ENCODE assay signal across 8 cellular contexts in the genomic region with DNA sequence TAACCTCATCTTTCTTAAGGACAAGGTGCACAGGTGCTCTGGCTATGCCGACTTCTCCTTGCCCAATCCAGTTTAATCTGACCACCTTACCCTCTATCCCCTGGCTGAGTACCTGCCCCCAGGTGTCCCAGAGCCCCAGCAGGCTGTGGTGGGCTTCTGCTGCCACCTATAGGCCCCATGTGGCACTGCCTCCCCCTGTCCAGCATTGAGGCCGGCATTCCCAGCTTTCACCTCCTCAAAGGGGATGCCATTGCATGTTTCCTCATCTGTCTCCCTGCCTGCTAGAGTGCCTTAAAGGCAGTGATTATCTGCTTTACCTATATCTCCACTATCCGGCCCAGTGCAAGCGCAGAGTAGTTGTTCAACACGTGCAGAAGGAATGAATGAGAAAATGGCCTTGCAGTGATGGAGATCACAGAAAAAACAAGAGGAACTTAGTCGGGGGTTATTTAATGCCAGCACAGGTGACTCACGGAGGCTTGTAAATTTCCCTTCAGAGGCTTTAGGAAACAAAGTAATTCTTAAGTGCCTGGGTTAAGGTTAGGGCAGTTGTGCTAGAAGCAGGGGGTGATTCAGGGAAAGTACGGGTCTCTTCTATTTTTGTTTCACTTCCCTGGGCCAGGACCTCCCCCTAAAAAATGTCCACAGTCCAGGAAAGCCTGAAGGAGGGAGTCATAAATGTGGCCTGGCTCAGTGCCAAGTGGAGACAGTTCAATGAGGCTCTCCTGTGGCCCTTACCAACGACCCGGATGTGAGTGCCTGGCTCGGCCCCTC.
DNase-seq lines count a peak whose midpoint lies in the region; ATAC-seq, FAIRE-seq and TF ChIP-seq lines count a peak whose summit lies in the region.

No MANE protein-coding gene starts in this region.

- ATAC-seq in GM19035 (IDR thresholded peaks at IDR 0.05; ENCODE audit: unreplicated experiment) (no peak), GM21381 (IDR thresholded peaks at IDR 0.05; ENCODE audit: unreplicated experiment) (no peak)

- H3K36me3 ChIP-seq in KMS-11 (ENCODE audit: insufficient read depth) (no peaks in the 10 kb centered on the region), SU-DHL-6 (ENCODE audit: low read length) (no peaks in the 10 kb centered on the region), H1 (ENCODE audit: control insufficient read depth in 2 of 4, insufficient read depth in 4 of 4, low read length in 3 of 4) (no peaks in the 10 kb centered on the region)

- H2BK120ac ChIP-seq in H1 (replicated peaks; ENCODE audit: low read depth, low read length) = no peak overlapping the region

- no peak overlapping the region for H2AK5ac ChIP-seq in H1 (ENCODE audit: low read depth, low read length)

- H3K4me2 ChIP-seq in KMS-11 (no peak overlapping the region), SU-DHL-6 (ENCODE audit: low read depth, low read length, poor library complexity, severe bottlenecking) (no peak overlapping the region), H1 (ENCODE audit: insufficient read depth in 1 of 2, low read depth in 2 of 2, low read length in 2 of 2) (no peak overlapping the region)

- H3K4ac ChIP-seq in H1 (replicated peaks; ENCODE audit: insufficient read length, low read depth, low read length) = no peak overlapping the region

- no peak overlapping the region for H4K8ac ChIP-seq in H1 (ENCODE audit: extremely low read depth, insufficient read depth, low read length)

- H3F3A ChIP-seq in SU-DHL-6 (ENCODE audit: insufficient read depth) = no peaks in the 10 kb centered on the region

- no peak overlapping the region for H3K18ac ChIP-seq in H1 (ENCODE audit: extremely low read depth, low read length)

- no peak overlapping the region for H3K27ac Mint-ChIP-seq in mesothelial cell of epicardium

- H3K9ac ChIP-seq in KMS-11 (no peak overlapping the region), SU-DHL-6 (ENCODE audit: low read length) (no peak overlapping the region), H1 (replicated peaks in 1 of 4; ENCODE audit: extremely low read depth in 1 of 4, low read depth in 3 of 4, low read length in 3 of 4) (no peak overlapping the region)

- TF ChIP-seq EP300 in H1 (IDR thresholded peaks at IDR 0.05; ENCODE audit: borderline replicate concordance in 1 of 2, low read depth in 2 of 2, low read length in 2 of 2) = no peak

- 66% methylated on average over 11 of the region's 11 CpGs; no CpG with 5 or more reads in 1 of the 2 experiments for WGBS in H1 (ENCODE audit: extremely low coverage in 1 of 2, insufficient coverage in 1 of 2, insufficient read length in 1 of 2, insufficient replicate concordance in 2 of 2, low coverage in 1 of 2, low lambda C conversion rate in 2 of 2, missing lambda C conversion rate in 1 of 2), 2 experiments

- H2BK20ac ChIP-seq in H1 (ENCODE audit: low read length) = no peak overlapping the region

- POLR2A ChIA-PET in H1 (lab: Charles Lee; ENCODE audit: partially characterized antibody) = interaction anchor here (0.6 to 1.2 kb wide), 4 partner anchors 10 to 530 kb away, joined by 3 to 5 read pairs (median 3); no protein-coding TSS in a partner anchor

- no peak for TF ChIP-seq POLR2A in H1 (IDR thresholded peaks at IDR 0.05; ENCODE audit: control extremely low read depth in 1 of 2, low read depth in 2 of 2, low read length in 2 of 2)

- peaks cover 6% of the 10 kb centered on the region for H3K27me3 Mint-ChIP-seq in mesothelial cell of epicardium (ENCODE audit: low read depth)

- no peaks in the 10 kb centered on the region for H4K20me1 ChIP-seq in KMS-11 (ENCODE audit: insufficient read depth)
- no peaks in the 10 kb centered on the region for H4K20me1 ChIP-seq in SU-DHL-6 (ENCODE audit: low read depth, low read length)
- H4K20me1 ChIP-seq in H1 (replicated peaks in 1 of 2; ENCODE audit: control insufficient read depth in 1 of 2, insufficient read depth in 2 of 2, low read length in 2 of 2) = no peaks in the 10 kb centered on the region

- H2BK15ac ChIP-seq in H1 (ENCODE audit: low read length) = no peak overlapping the region

- DNase-seq in Ammon's horn (ENCODE audit: low spot score) (peak; percentile 23), GM13977 (ENCODE audit: low spot score) (peak; percentile 59), H1 (ENCODE audit: low read depth in 1 of 2, low spot score in 2 of 2) (peak; percentile 50 to 90), mesothelial cell of epicardium (ENCODE audit: low spot score in 2 of 2, unreplicated experiment in 2 of 2) (peak in 1 of 2 experiments; percentile 56)

- peak; percentile 89 for TF ChIP-seq CTCF in GM13977 (IDR thresholded peaks at IDR 0.05; ENCODE audit: extremely low read depth, insufficient read depth, missing control alignments)
- peak; percentile 79 for TF ChIP-seq CTCF in KMS-11 (conservative IDR thresholded peaks at IDR 0.05; ENCODE audit: low read depth, low read length)
- peak; percentile 91 for TF ChIP-seq CTCF in SU-DHL-6 (IDR thresholded peaks at IDR 0.05; ENCODE audit: insufficient read depth, low read length, poor library complexity, severe bottlenecking)
- peak; percentile 96 to 100 (median 98) for TF ChIP-seq CTCF in H1 (IDR thresholded peaks at IDR 0.05; ENCODE audit: control extremely low read depth in 1 of 3, insufficient read depth in 1 of 3, low read depth in 1 of 3, low read length in 3 of 3)
- TF ChIP-seq CTCF in mesothelial cell of epicardium (IDR thresholded peaks at IDR 0.05; ENCODE audit: unreplicated experiment) = peak; percentile 66

- H3K56ac ChIP-seq in H1 (replicated peaks; ENCODE audit: insufficient read length, low read depth, low read length) = no peak overlapping the region

- no peaks in the 10 kb centered on the region for H3K79me1 ChIP-seq in H1 (ENCODE audit: low read depth, low read length)

- H3K36me3 Mint-ChIP-seq in mesothelial cell of epicardium = no peaks in the 10 kb centered on the region

- H2BK5ac ChIP-seq in H1 (ENCODE audit: low read depth, low read length) = no peak overlapping the region

- TF ChIP-seq RAD21 in H1 (IDR thresholded peaks at IDR 0.05 in 1 of 2, conservative IDR thresholded peaks at IDR 0.05 in 1 of 2; ENCODE audit: low read depth in 2 of 2, low read length in 2 of 2) = peak; percentile 99

- H4K91ac ChIP-seq in H1 (replicated peaks; ENCODE audit: insufficient read length, low read length) = no peak overlapping the region

- CTCF ChIA-PET in H1 (lab: Charles Lee; ENCODE audit: partially characterized antibody) = interaction anchor here (0.6 to 7.2 kb wide), 43 partner anchors 8 to 478 kb away, joined by 3 to 123 read pairs (median 4); partner anchors contain the start of gene NGF

- no peaks in the 10 kb centered on the region for H3K23me2 ChIP-seq in H1 (ENCODE audit: low read depth, low read length)

- H3K4me1 ChIP-seq in KMS-11 (ENCODE audit: low read depth, poor library complexity, severe bottlenecking) (no peaks in the 10 kb centered on the region), H1 (replicated peaks in 1 of 4; ENCODE audit: control insufficient read depth in 3 of 4, insufficient read depth in 4 of 4, low read length in 3 of 4) (no peaks in the 10 kb centered on the region)

- in situ Hi-C loops in GM13977 (cut with MboI; ENCODE audit: low pct_unique_long_range_greater_than_20kb, low sequenced_read_pairs, unreplicated experiment) = loop anchor here (10.0 kb wide), 1 partner anchor 335 kb away; no protein-coding TSS in a partner anchor

- no peaks in the 10 kb centered on the region for H3K9me2 ChIP-seq in SU-DHL-6 (replicated peaks; ENCODE audit: insufficient read depth, low read length)

- H3K9me3 ChIP-seq in SU-DHL-6 (ENCODE audit: insufficient read depth, low read length) (no peaks in the 10 kb centered on the region), H1 (ENCODE audit: insufficient read depth in 2 of 2, low read depth in 1 of 2, low read length in 1 of 2) (no peaks in the 10 kb centered on the region)

- H4K5ac ChIP-seq in H1 (ENCODE audit: insufficient read length, low read depth, low read length) = no peak overlapping the region

- H2BK12ac ChIP-seq in H1 (ENCODE audit: low read depth, low read length) = no peak overlapping the region

- no peak overlapping the region for H3K23ac ChIP-seq in H1 (ENCODE audit: insufficient read length)

- peaks cover 14% of the 10 kb centered on the region for H3K4me1 Mint-ChIP-seq in mesothelial cell of epicardium

- H3K79me2 ChIP-seq in KMS-11 (ENCODE audit: insufficient read depth, low read depth) = no peaks in the 10 kb centered on the region
- H3K79me2 ChIP-seq in SU-DHL-6 (ENCODE audit: insufficient read depth, low read length) = no peaks in the 10 kb centered on the region
- H3K79me2 ChIP-seq in H1 (ENCODE audit: control insufficient read depth in 1 of 2, insufficient read depth in 2 of 2, low read length in 2 of 2) = no peaks in the 10 kb centered on the region

- no peak overlapping the region for H2AFZ ChIP-seq in KMS-11 (ENCODE audit: low read depth)
- no peak overlapping the region for H2AFZ ChIP-seq in SU-DHL-6 (ENCODE audit: low read depth, low read length, severe bottlenecking)
- H2AFZ ChIP-seq in H1 (ENCODE audit: low read length) = no peak overlapping the region

- H3K14ac ChIP-seq in H1 (ENCODE audit: insufficient read length) = no peak overlapping the region

- FAIRE-seq in H1 (lab: Jason Lieb, UNC) = peak; percentile 62

- no peaks in the 10 kb centered on the region for H3K9me3 Mint-ChIP-seq in mesothelial cell of epicardium

- H3K4me3 ChIP-seq in KMS-11 (IDR thresholded peaks at IDR 0.05; ENCODE audit: insufficient read depth, low read depth, low read length) (no peak overlapping the region), SU-DHL-6 (ENCODE audit: insufficient read depth, low read length, poor library complexity, severe bottlenecking) (no peak overlapping the region), H1 (ENCODE audit: extremely low read depth in 1 of 4, insufficient read depth in 2 of 4, low read depth in 3 of 4, low read length in 4 of 4) (no peak overlapping the region)

- H3K27me3 ChIP-seq in KMS-11 (ENCODE audit: insufficient read depth, low read depth) (no peaks in the 10 kb centered on the region), SU-DHL-6 (ENCODE audit: low read length) (no peaks in the 10 kb centered on the region), H1 (replicated peaks in 1 of 4; ENCODE audit: control insufficient read depth in 3 of 4, extremely low read depth in 1 of 4, insufficient read depth in 3 of 4, low read length in 3 of 4) (no peaks in the 10 kb centered on the region)

- no peak overlapping the region for H3K27ac ChIP-seq in KMS-11
- H3K27ac ChIP-seq in SU-DHL-6 (ENCODE audit: low read depth, low read length) = no peak overlapping the region
- H3K27ac ChIP-seq in H1 (ENCODE audit: low read depth, low read length) = no peak overlapping the region

- H3K4me3 Mint-ChIP-seq in mesothelial cell of epicardium = no peak overlapping the region

TF ChIP-seq in H1, 55 proteins besides CTCF, POLR2A, EP300 and RAD21 (continues in another document):
- TF ChIP-seq YY1 (IDR thresholded peaks at IDR 0.05; ENCODE audit: low read depth, low read length) (peak; percentile 76), EGR1 (IDR thresholded peaks at IDR 0.05; ENCODE audit: borderline replicate concordance, low read depth, low read length) (0 out of 2 replicates have a peak, but pooled peaks have one; percentile 6), NANOG (IDR thresholded peaks at IDR 0.05; ENCODE audit: insufficient read depth, low read depth, low read length, poor library complexity, severe bottlenecking) (peak; percentile 39), KDM1A (IDR thresholded peaks at IDR 0.05; ENCODE audit: borderline replicate concordance, low read length) (no peak), SUZ12 (IDR thresholded peaks at IDR 0.05; ENCODE audit: low read length) (no peak), TEAD4 (IDR thresholded peaks at IDR 0.05; ENCODE audit: low read depth, low read length) (peak; percentile 73)
